Comparison of ENCODE assay signal across 8 cellular contexts in genomic region chr19:47035127-47035494, GRCh38. TPM values are rescaled to one million over a fixed set of nuclear protein-coding genes. Genes with fewer than 3 reads are reported as not detected.
DNase-seq lines count a peak whose midpoint lies in the region; TF ChIP-seq lines count a peak whose summit lies in the region.

No MANE protein-coding gene starts in this region.

- H3K4ac ChIP-seq in neuronal stem cell (ENCODE audit: low read length), result no peak overlapping the region

- peak overlapping the region; percentile 78 for H3K18ac ChIP-seq in neuronal stem cell (ENCODE audit: low read length)

- no peak overlapping the region for H3K23ac ChIP-seq in neuronal stem cell (ENCODE audit: low read depth, low read length, poor library complexity)

- peak overlapping the region; percentile 72 for H3K4me2 ChIP-seq in neuronal stem cell (ENCODE audit: insufficient read depth, low read length, poor library complexity, severe bottlenecking)

- H2BK120ac ChIP-seq in neuronal stem cell (ENCODE audit: low read depth, low read length), result no peak overlapping the region

- no peak overlapping the region for H3K9ac ChIP-seq in neuronal stem cell (ENCODE audit: low read depth, low read length, poor library complexity)

- H3K4me1 Mint-ChIP-seq in activated T-cell treated with anti-CD3 and anti-CD28 coated beads, Interleukin-2, amount 50 U/mL, for 24 hours (ENCODE audit: low read depth), result peaks cover 23% of the 10 kb centered on the region

- H3K14ac ChIP-seq in neuronal stem cell (ENCODE audit: low read length), result no peak overlapping the region

- no peak overlapping the region for H2BK12ac ChIP-seq in neuronal stem cell (ENCODE audit: low read length)

- no peak overlapping the region for H2BK5ac ChIP-seq in neuronal stem cell (ENCODE audit: low read length)

- H4K8ac ChIP-seq in neuronal stem cell (ENCODE audit: low read depth, low read length), result no peak overlapping the region

- intact Hi-C loops in dorsolateral prefrontal cortex (cut with DNase I), result loop anchor here (5.0 to 10.0 kb wide), 3 partner anchors 92 to 280 kb away; no protein-coding TSS in a partner anchor
- intact Hi-C loops in cardiac septum (cut with DNase I), result no loop called here

- no CpG with 5 or more reads among the region's 9 CpGs for WGBS in neuronal stem cell (ENCODE audit: extremely low coverage in 2 of 2, insufficient read length in 2 of 2, insufficient replicate concordance in 1 of 2), 2 donors

- peak overlapping the region; percentile 19 for H2BK15ac ChIP-seq in neuronal stem cell (ENCODE audit: low read length)

- H2AFZ ChIP-seq in neuronal stem cell (ENCODE audit: low read length), result peak overlapping the region; percentile 88

- no peak overlapping the region for H4K91ac ChIP-seq in neuronal stem cell (ENCODE audit: low read depth, low read length, poor library complexity)

- no peaks in the 10 kb centered on the region for H3K9me3 Mint-ChIP-seq in activated T-cell treated with anti-CD3 and anti-CD28 coated beads, Interleukin-2, amount 50 U/mL, for 24 hours

- peaks cover 2% of the 10 kb centered on the region for H3K79me1 ChIP-seq in neuronal stem cell (ENCODE audit: low read depth, low read length)

- TF ChIP-seq CTCF in dorsolateral prefrontal cortex (IDR thresholded peaks at IDR 0.05 in 54 of 56, conservative IDR thresholded peaks at IDR 0.05 in 2 of 56; ENCODE audit: low read depth in 1 of 56, partially characterized antibody in 56 of 56), result no peak

- H3K36me3 ChIP-seq in neuronal stem cell (replicated peaks in 1 of 2; ENCODE audit: control insufficient read depth in 2 of 2, insufficient read depth in 2 of 2, low read length in 2 of 2), result no peaks in the 10 kb centered on the region

- H3K27ac ChIP-seq in dorsolateral prefrontal cortex, result peak overlapping the region in 9 of 59 donors; percentile 11 to 82 (median 67)
- H3K27ac ChIP-seq in neuronal stem cell (replicated peaks; ENCODE audit: low read length), result peak overlapping the region; percentile 16

- H3K27me3 ChIP-seq in dorsolateral prefrontal cortex (peaks cover 0 to 15% (median 0%) of the 10 kb centered on the region in 45 donors), neuronal stem cell (ENCODE audit: control insufficient read depth in 3 of 3, insufficient read depth in 3 of 3, low read depth in 1 of 3, low read length in 3 of 3) (peaks cover 0 to 6% (median 0%) of the 10 kb centered on the region in 3 experiments)

- peaks cover 0 to 2% of the 10 kb centered on the region in 2 donors for H3K9me3 ChIP-seq in neuronal stem cell (replicated peaks in 1 of 2; ENCODE audit: control insufficient read depth in 2 of 2, insufficient read depth in 1 of 2, low read depth in 1 of 2, low read length in 2 of 2)

- peak overlapping the region; percentile 84 for H3K4me3 Mint-ChIP-seq in activated T-cell treated with anti-CD3 and anti-CD28 coated beads, Interleukin-2, amount 50 U/mL, for 24 hours

- no peak for DNase-seq in activated T-cell treated with anti-CD3 and anti-CD28 coated beads, Interleukin-2, amount 50 U/mL, for 24 hours
- no peak for DNase-seq in activated T-cell treated with anti-CD3 and anti-CD28 coated beads, Interleukin-2, amount 50 U/mL, for 1 hour
- peak; percentile 88 for DNase-seq in OCI-M1 (lab: John Stamatoyannopoulos, UW)
- DNase-seq in dorsolateral prefrontal cortex, result no peak
- DNase-seq in neuronal stem cell (ENCODE audit: low spot score), result no peak
- no peak for DNase-seq in cerebellar nuclear complex (lab: John Stamatoyannopoulos, UW)
- no peak for DNase-seq in GDM1 (lab: John Stamatoyannopoulos, UW)
- no peak for DNase-seq in cardiac septum (ENCODE audit: low spot score)

- peak overlapping the region; percentile 70 for H2AK5ac ChIP-seq in neuronal stem cell (ENCODE audit: low read depth, low read length)

- H3K4me3 ChIP-seq in dorsolateral prefrontal cortex (peak overlapping the region in 38 of 59 donors; percentile 37 to 70 (median 55)), neuronal stem cell (ENCODE audit: low read length in 2 of 2) (peak overlapping the region; percentile 44 to 63)

- peaks cover 18% of the 10 kb centered on the region for H3K27me3 Mint-ChIP-seq in activated T-cell treated with anti-CD3 and anti-CD28 coated beads, Interleukin-2, amount 50 U/mL, for 24 hours

- H3K27ac Mint-ChIP-seq in activated T-cell treated with anti-CD3 and anti-CD28 coated beads, Interleukin-2, amount 50 U/mL, for 24 hours, result peak overlapping the region; percentile 90

- H3K36me3 Mint-ChIP-seq in activated T-cell treated with anti-CD3 and anti-CD28 coated beads, Interleukin-2, amount 50 U/mL, for 24 hours (ENCODE audit: low read depth), result no peaks in the 10 kb centered on the region

- peaks cover 4 to 7% of the 10 kb centered on the region in 2 donors for H3K4me1 ChIP-seq in neuronal stem cell (ENCODE audit: control insufficient read depth in 2 of 2, insufficient read depth in 1 of 2, low read depth in 1 of 2, low read length in 2 of 2)

RNA-seq across cellular contexts. Expression of gene TMEM160, which starts 13.3 kb away (rescaled TPM):
- total RNA-seq in dorsolateral prefrontal cortex (100 to 1,000 TPM in 7 of 120 experiments, 10 to 100 TPM in 113; 40.1 to 114 (median 78.7) TPM), cardiac septum (31.1 TPM)
- 49.2 TPM for polyA plus RNA-seq in neuronal stem cell (2013, experiment 1 of 2)
- polyA plus RNA-seq in neuronal stem cell (2013, experiment 2 of 2), result 45.0 TPM

RNA-seq across cellular contexts. Expression of gene NPAS1, which starts 15.5 kb away (rescaled TPM):
- 10 to 100 TPM in 63 of 120 experiments, 1 to 10 TPM in 57; 3.1 to 17.8 (median 10.0) TPM for total RNA-seq in dorsolateral prefrontal cortex
- 4.9 TPM for polyA plus RNA-seq in neuronal stem cell (2013, experiment 1 of 2)
- polyA plus RNA-seq in neuronal stem cell (2013, experiment 2 of 2), result 4.7 TPM
- 0.54 TPM for total RNA-seq in cardiac septum
